ENCODE assay signal across 21 cellular contexts in genomic region chr10:131158695-131159094, GRCh38.
DNase-seq lines count a peak whose midpoint lies in the region; ATAC-seq and TF ChIP-seq lines count a peak whose summit lies in the region.
"Had no signal": no experiment of that assay in that cellular context is flagged by ENCODE, and none has a peak within 500 bp of the region (broad histone marks: within the 10 kb centered on the region; RNA-seq: fewer than 3 reads in every experiment).

No MANE protein-coding gene starts in this region.

- intact Hi-C loops in sciatic nerve (cut with DNase I) (no loop called here), uterus (cut with DNase I; ENCODE audit: low total_unique reads) (no loop called here)

- no peak overlapping the region for H3K9ac ChIP-seq in BLaER1
- H3K9ac ChIP-seq: BLaER1 treated with 17β-estradiol and CSF1 and Interleukin-3, amounts not matched to agents 10 nM and 100 nM had no signal

- no peak overlapping the region for H3K4me3 Mint-ChIP-seq in chondrocyte (ENCODE audit: unreplicated experiment)
- no peak overlapping the region for H3K4me3 Mint-ChIP-seq in neural crest cell
- H3K4me3 Mint-ChIP-seq: CD4-positive, CD25-positive, alpha-beta regulatory T cell; CD8-positive, alpha-beta memory T cell; HFFc6 had no signal

- H3K27ac ChIP-seq in BLaER1 (peak overlapping the region; percentile 29; the same call in 1 of the 2 replicates), uterus (no peak overlapping the region)
- H3K27ac ChIP-seq: 22Rv1; A549; BLaER1 treated with 17β-estradiol and CSF1 and Interleukin-3, amounts not matched to agents 10 nM and 100 nM had no signal

- H4K20me1 ChIP-seq in BLaER1, result no peaks in the 10 kb centered on the region
- H4K20me1 ChIP-seq: BLaER1 treated with 17β-estradiol and CSF1 and Interleukin-3, amounts not matched to agents 10 nM and 100 nM had no signal

- H3K27me3 Mint-ChIP-seq in chondrocyte (ENCODE audit: low read depth) (peaks cover 2% of the 10 kb centered on the region), neural crest cell (ENCODE audit: low read depth) (peaks cover 9% of the 10 kb centered on the region)
- H3K27me3 Mint-ChIP-seq: CD4-positive, CD25-positive, alpha-beta regulatory T cell had no signal

- DNase-seq in chondrocyte (ENCODE audit: low spot score), result peak; percentile 71
- no peak for DNase-seq in neural crest cell (ENCODE audit: low read depth, low spot score)
- peak; percentile 44 for DNase-seq in sciatic nerve (ENCODE audit: low spot score)
- no peak for DNase-seq in NCI-H774 (lab: John Stamatoyannopoulos, UW)
- no peak for DNase-seq in uterus
- DNase-seq in NAMALWA (ENCODE audit: low spot score), result no peak
- DNase-seq: CD4-positive, CD25-positive, alpha-beta regulatory T cell; CD8-positive, alpha-beta memory T cell; COR-L47; DMS 273 treated with DMSO at 0.1 percent for 48 hours; DMS53; DND-41; EL; HFFc6; IMR-90 had no signal

- H3K9me3 ChIP-seq in BLaER1 (peaks cover 10% of the 10 kb centered on the region), uterus (no peaks in the 10 kb centered on the region)
- H3K9me3 ChIP-seq: A549 had no signal

- H3K27me3 ChIP-seq in BLaER1 (no peaks in the 10 kb centered on the region), uterus (no peaks in the 10 kb centered on the region)
- H3K27me3 ChIP-seq: BLaER1 treated with 17β-estradiol and CSF1 and Interleukin-3, amounts not matched to agents 10 nM and 100 nM had no signal

- H3K9me3 Mint-ChIP-seq in chondrocyte (ENCODE audit: low read depth) (peaks cover 33% of the 10 kb centered on the region), neural crest cell (no peaks in the 10 kb centered on the region)

- H3K4me1 ChIP-seq in BLaER1 (peaks cover 63% of the 10 kb centered on the region), uterus (no peaks in the 10 kb centered on the region)
- H3K4me1 ChIP-seq: A549 had no signal

- no peak for TF ChIP-seq CTCF in chondrocyte (IDR thresholded peaks at IDR 0.05)
- no peak for TF ChIP-seq CTCF in neural crest cell (conservative IDR thresholded peaks at IDR 0.05)
- TF ChIP-seq CTCF in uterus (IDR thresholded peaks at IDR 0.05), result no peak

- H3K36me3 ChIP-seq in BLaER1, result peaks cover 80% of the 10 kb centered on the region
- no peaks in the 10 kb centered on the region for H3K36me3 ChIP-seq in uterus

- H3K4me1 Mint-ChIP-seq in chondrocyte (ENCODE audit: low read depth) (no peaks in the 10 kb centered on the region), neural crest cell (peaks cover 9% of the 10 kb centered on the region)
- H3K4me1 Mint-ChIP-seq: CD8-positive, alpha-beta memory T cell had no signal

- no peak overlapping the region for H3K4me3 ChIP-seq in BLaER1
- no peak overlapping the region for H3K4me3 ChIP-seq in uterus
- H3K4me3 ChIP-seq: A549; BLaER1 treated with 17β-estradiol and CSF1 and Interleukin-3, amounts not matched to agents 10 nM and 100 nM; GM12878 had no signal

- H3K36me3 Mint-ChIP-seq in chondrocyte (ENCODE audit: low read depth) (peaks cover 1% of the 10 kb centered on the region), neural crest cell (ENCODE audit: low read depth) (no peaks in the 10 kb centered on the region)
- H3K36me3 Mint-ChIP-seq: CD4-positive, CD25-positive, alpha-beta regulatory T cell; CD8-positive, alpha-beta memory T cell had no signal

- no peak overlapping the region for H3K27ac Mint-ChIP-seq in chondrocyte (ENCODE audit: unreplicated experiment)
- peak overlapping the region; percentile 35 for H3K27ac Mint-ChIP-seq in neural crest cell (ENCODE audit: unreplicated experiment)
- H3K27ac Mint-ChIP-seq: CD4-positive, CD25-positive, alpha-beta regulatory T cell; CD8-positive, alpha-beta memory T cell; HFFc6 had no signal

- H3K4me2 ChIP-seq in BLaER1, result peak overlapping the region; percentile 12; the same call in 1 of the 2 replicates
- H3K4me2 ChIP-seq: A549 had no signal

- TF ChIP-seq POLR2A in uterus (IDR thresholded peaks at IDR 0.05), result no peak

- ATAC-seq in sciatic nerve, result no peak
- ATAC-seq: A549, GM12878, HCT116 had no signal

Comparison
In these comparisons a context has a peak if more than half of its experiments do, and no peak if none do; other contexts are left out.
1. DNase-seq: peak in chondrocyte (single experiment) and sciatic nerve (single experiment); none in neural crest cell (single experiment), NCI-H774 (single experiment), uterus (0 of 2) and NAMALWA (single experiment).